Comparison of ENCODE assay signal across 12 cellular contexts in the genomic region with DNA sequence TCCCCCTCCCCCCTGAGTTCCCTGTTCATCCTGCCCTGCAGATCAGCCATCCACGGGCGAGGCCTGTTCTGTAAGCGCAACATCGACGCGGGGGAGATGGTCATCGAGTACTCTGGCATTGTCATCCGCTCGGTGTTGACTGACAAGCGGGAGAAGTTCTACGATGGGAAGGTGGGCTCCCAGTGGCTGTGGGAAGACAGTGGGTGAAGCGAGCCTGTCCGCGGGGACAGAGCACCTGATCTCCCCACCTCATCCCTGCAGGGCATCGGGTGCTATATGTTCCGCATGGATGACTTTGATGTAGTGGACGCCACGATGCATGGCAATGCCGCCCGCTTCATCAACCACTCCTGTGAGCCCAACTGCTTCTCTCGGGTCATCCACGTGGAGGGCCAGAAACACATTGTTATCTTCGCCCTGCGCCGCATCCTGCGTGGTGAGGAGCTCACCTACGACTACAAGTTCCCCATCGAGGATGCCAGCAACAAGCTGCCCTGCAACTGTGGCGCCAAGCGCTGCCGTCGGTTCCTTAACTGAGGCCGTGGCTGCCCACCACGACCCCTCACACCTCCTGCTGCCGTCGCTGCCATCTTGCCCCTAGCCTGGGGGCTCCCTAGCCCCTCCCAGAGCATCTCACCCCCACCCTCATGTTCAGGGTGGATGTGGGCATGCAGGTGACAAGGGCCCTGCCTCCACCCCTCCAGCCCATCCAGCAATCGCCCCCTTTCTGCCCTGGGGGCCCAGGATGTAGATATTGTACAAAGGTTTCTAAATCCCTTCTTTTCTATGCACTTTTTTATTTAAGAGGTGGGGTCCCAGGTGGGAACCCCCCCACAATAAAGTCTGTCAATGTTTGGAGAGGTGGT. TPM values are rescaled to one million over a fixed set of nuclear protein-coding genes. Genes with fewer than 3 reads are reported as not detected.
DNase-seq lines count a peak whose midpoint lies in the region; ATAC-seq and TF ChIP-seq lines count a peak whose summit lies in the region.
"Had no signal": no experiment of that assay in that cellular context is flagged by ENCODE, and none has a peak within 500 bp of the region (broad histone marks: within the 10 kb centered on the region; RNA-seq: fewer than 3 reads in every experiment).

No MANE protein-coding gene starts in this region.

- no peak overlapping the region for H2BK120ac ChIP-seq in neuronal stem cell (ENCODE audit: low read depth, low read length)

- H3K9me3 Mint-ChIP-seq in activated T-helper 17 cell treated with anti-CD3 and anti-CD28 coated beads, Interleukin-2, amount 50 U/mL, for 72 hours = no peaks in the 10 kb centered on the region
- H3K9me3 Mint-ChIP-seq: memory B cell had no signal

- peak overlapping the region; percentile 80 for H3K23ac ChIP-seq in neuronal stem cell (ENCODE audit: low read depth, low read length, poor library complexity)

- H3K9me3 ChIP-seq in neuronal stem cell (replicated peaks in 1 of 2; ENCODE audit: control insufficient read depth in 2 of 2, insufficient read depth in 1 of 2, low read depth in 1 of 2, low read length in 2 of 2) (no peaks in the 10 kb centered on the region), HAP-1 (no peaks in the 10 kb centered on the region)
- H3K9me3 ChIP-seq: pancreas, thyroid gland had no signal

- TF ChIP-seq POLR2A in GM19193 (IDR thresholded peaks at IDR 0.05; ENCODE audit: extremely low read depth, insufficient read depth, insufficient read length) = peak; percentile 11

- DNase-seq in neuronal stem cell (ENCODE audit: low spot score) (no peak), HAP-1 (ENCODE audit: low spot score in 2 of 2) (no peak)
- DNase-seq in activated effector memory CD4-positive, alpha-beta T cell treated with Interleukin-2 at 50 U/mL for 16 hours = no peak
- DNase-seq: NCI-H2029 treated with DMSO at 0.1 percent for 48 hours; NCI-H774; Right ventricle myocardium superior; stimulated activated CD4-positive, alpha-beta T cell treated with anti-CD3 and anti-CD28 coated beads, Interleukin-12 subunit alpha, Interleukin-12 subunit beta, amount 100 ng/mL, for 4 hours; thyroid gland had no signal

- peaks cover 34% of the 10 kb centered on the region for H3K4me1 Mint-ChIP-seq in activated T-helper 17 cell treated with anti-CD3 and anti-CD28 coated beads, Interleukin-2, amount 50 U/mL, for 72 hours

- no peak overlapping the region for H3K4me2 ChIP-seq in neuronal stem cell (ENCODE audit: insufficient read depth, low read length, poor library complexity, severe bottlenecking)

- no peaks in the 10 kb centered on the region for H3K27me3 Mint-ChIP-seq in activated T-helper 17 cell treated with anti-CD3 and anti-CD28 coated beads, Interleukin-2, amount 50 U/mL, for 72 hours
- H3K27me3 Mint-ChIP-seq: memory B cell had no signal

- H3K14ac ChIP-seq in neuronal stem cell (ENCODE audit: low read length) = no peak overlapping the region

- H3K27ac Mint-ChIP-seq in activated T-helper 17 cell treated with anti-CD3 and anti-CD28 coated beads, Interleukin-2, amount 50 U/mL, for 72 hours = no peak overlapping the region

- H2BK5ac ChIP-seq in neuronal stem cell (ENCODE audit: low read length) = peak overlapping the region; percentile 87

- no peak overlapping the region for H3K27ac ChIP-seq in neuronal stem cell (replicated peaks; ENCODE audit: low read length)
- H3K27ac ChIP-seq: thyroid gland had no signal

- H2AFZ ChIP-seq in neuronal stem cell (ENCODE audit: low read length) = no peak overlapping the region

- H3K4me3 ChIP-seq in neuronal stem cell (ENCODE audit: low read length in 2 of 2) (no peak overlapping the region), HAP-1 (no peak overlapping the region)
- H3K4me3 ChIP-seq: pancreas, thyroid gland had no signal

- H3K18ac ChIP-seq in neuronal stem cell (ENCODE audit: low read length) = no peak overlapping the region

- in situ Hi-C loops in HAP-1 (cut with MboI; ENCODE audit: low sequenced_read_pairs) = no loop called here

- H3K36me3 Mint-ChIP-seq in activated T-helper 17 cell treated with anti-CD3 and anti-CD28 coated beads, Interleukin-2, amount 50 U/mL, for 72 hours (ENCODE audit: low read depth) = peaks cover 89% of the 10 kb centered on the region

- no peak overlapping the region for H3K4ac ChIP-seq in neuronal stem cell (ENCODE audit: low read length)

- no peak overlapping the region for H2BK12ac ChIP-seq in neuronal stem cell (ENCODE audit: low read length)

- H2AK5ac ChIP-seq in neuronal stem cell (ENCODE audit: low read depth, low read length) = no peak overlapping the region

- ATAC-seq in activated T-helper 17 cell treated with anti-CD3 and anti-CD28 coated beads, Interleukin-2, amount 50 U/mL, for 72 hours (replicated peaks) = no peak
- ATAC-seq: pancreas had no signal

- H4K8ac ChIP-seq in neuronal stem cell (ENCODE audit: low read depth, low read length) = no peak overlapping the region

- peak overlapping the region; percentile 70 for H3K9ac ChIP-seq in neuronal stem cell (ENCODE audit: low read depth, low read length, poor library complexity)

- H3K36me3 ChIP-seq in neuronal stem cell (replicated peaks in 1 of 2; ENCODE audit: control insufficient read depth in 2 of 2, insufficient read depth in 2 of 2, low read length in 2 of 2) (peaks cover 46 to 72% of the 10 kb centered on the region in 2 donors), HAP-1 (replicated peaks) (peaks cover 60% of the 10 kb centered on the region)

- WGBS in neuronal stem cell (ENCODE audit: extremely low coverage in 2 of 2, insufficient read length in 2 of 2, insufficient replicate concordance in 1 of 2), 2 donors = no CpG with 5 or more reads among the region's 37 CpGs

- H2BK15ac ChIP-seq in neuronal stem cell (ENCODE audit: low read length) = no peak overlapping the region

- peaks cover 9% of the 10 kb centered on the region for H3K79me1 ChIP-seq in neuronal stem cell (ENCODE audit: low read depth, low read length)

- H3K27me3 ChIP-seq in neuronal stem cell (ENCODE audit: control insufficient read depth in 3 of 3, insufficient read depth in 3 of 3, low read depth in 1 of 3, low read length in 3 of 3) = no peaks in the 10 kb centered on the region
- H3K27me3 ChIP-seq in HAP-1 (ENCODE audit: low read depth) = no peaks in the 10 kb centered on the region
- H3K27me3 ChIP-seq: pancreas, thyroid gland had no signal

- H4K91ac ChIP-seq in neuronal stem cell (ENCODE audit: low read depth, low read length, poor library complexity) = no peak overlapping the region

- peak overlapping the region; percentile 95 for H3K4me3 Mint-ChIP-seq in activated T-helper 17 cell treated with anti-CD3 and anti-CD28 coated beads, Interleukin-2, amount 50 U/mL, for 72 hours

- H3K4me1 ChIP-seq in neuronal stem cell (ENCODE audit: control insufficient read depth in 2 of 2, insufficient read depth in 1 of 2, low read depth in 1 of 2, low read length in 2 of 2) (peaks cover 2 to 5% of the 10 kb centered on the region in 2 donors), HAP-1 (peaks cover 8% of the 10 kb centered on the region; the same call in 1 of the 2 replicates)

RNA-seq across cellular contexts. Expression of gene IGFLR1, which starts 4.0 kb away (rescaled TPM):
- 100 to 1,000 TPM in 1 of 2 donors, 10 to 100 TPM in 1; 42.3 to 153 TPM for total RNA-seq in activated T-helper 17 cell treated with anti-CD3 and anti-CD28 coated beads, Interleukin-2, amount 50 U/mL, for 72 hours
- 9.7 TPM for polyA plus RNA-seq in neuronal stem cell (2013, experiment 1 of 2)
- polyA plus RNA-seq in neuronal stem cell (2013, experiment 2 of 2) = 9.4 TPM

RNA-seq across cellular contexts. Expression of gene U2AF1L4, which starts 7.0 kb away (rescaled TPM):
- total RNA-seq in activated T-helper 17 cell treated with anti-CD3 and anti-CD28 coated beads, Interleukin-2, amount 50 U/mL, for 72 hours = 10 to 100 TPM; 17.8 to 21.6 TPM
- 13.5 TPM for polyA plus RNA-seq in neuronal stem cell (2013, experiment 1 of 2)
- polyA plus RNA-seq in neuronal stem cell (2013, experiment 2 of 2) = 14.3 TPM

RNA-seq across cellular contexts. Expression of gene PSENEN, which starts 7.2 kb away (rescaled TPM):
- 10 to 100 TPM; 34.0 to 51.2 TPM for total RNA-seq in activated T-helper 17 cell treated with anti-CD3 and anti-CD28 coated beads, Interleukin-2, amount 50 U/mL, for 72 hours
- polyA plus RNA-seq in neuronal stem cell (2013, experiment 1 of 2) = 84.6 TPM
- 82.8 TPM for polyA plus RNA-seq in neuronal stem cell (2013, experiment 2 of 2)

RNA-seq across cellular contexts. Expression of gene LIN37, which starts 10.1 kb away (rescaled TPM):
- total RNA-seq in activated T-helper 17 cell treated with anti-CD3 and anti-CD28 coated beads, Interleukin-2, amount 50 U/mL, for 72 hours = 10 to 100 TPM; 11.0 to 20.1 TPM
- polyA plus RNA-seq in neuronal stem cell (2013, experiment 1 of 2) = 5.9 TPM
- polyA plus RNA-seq in neuronal stem cell (2013, experiment 2 of 2) = 5.2 TPM

RNA-seq across cellular contexts. Expression of gene HSPB6, which starts 18.6 kb away (rescaled TPM):
- total RNA-seq in activated T-helper 17 cell treated with anti-CD3 and anti-CD28 coated beads, Interleukin-2, amount 50 U/mL, for 72 hours = not detected
- 2.6 TPM for polyA plus RNA-seq in neuronal stem cell (2013, experiment 1 of 2)
- polyA plus RNA-seq in neuronal stem cell (2013, experiment 2 of 2) = 2.4 TPM
